Comparison of ENCODE assay signal across 9 cellular contexts in the genomic region with DNA sequence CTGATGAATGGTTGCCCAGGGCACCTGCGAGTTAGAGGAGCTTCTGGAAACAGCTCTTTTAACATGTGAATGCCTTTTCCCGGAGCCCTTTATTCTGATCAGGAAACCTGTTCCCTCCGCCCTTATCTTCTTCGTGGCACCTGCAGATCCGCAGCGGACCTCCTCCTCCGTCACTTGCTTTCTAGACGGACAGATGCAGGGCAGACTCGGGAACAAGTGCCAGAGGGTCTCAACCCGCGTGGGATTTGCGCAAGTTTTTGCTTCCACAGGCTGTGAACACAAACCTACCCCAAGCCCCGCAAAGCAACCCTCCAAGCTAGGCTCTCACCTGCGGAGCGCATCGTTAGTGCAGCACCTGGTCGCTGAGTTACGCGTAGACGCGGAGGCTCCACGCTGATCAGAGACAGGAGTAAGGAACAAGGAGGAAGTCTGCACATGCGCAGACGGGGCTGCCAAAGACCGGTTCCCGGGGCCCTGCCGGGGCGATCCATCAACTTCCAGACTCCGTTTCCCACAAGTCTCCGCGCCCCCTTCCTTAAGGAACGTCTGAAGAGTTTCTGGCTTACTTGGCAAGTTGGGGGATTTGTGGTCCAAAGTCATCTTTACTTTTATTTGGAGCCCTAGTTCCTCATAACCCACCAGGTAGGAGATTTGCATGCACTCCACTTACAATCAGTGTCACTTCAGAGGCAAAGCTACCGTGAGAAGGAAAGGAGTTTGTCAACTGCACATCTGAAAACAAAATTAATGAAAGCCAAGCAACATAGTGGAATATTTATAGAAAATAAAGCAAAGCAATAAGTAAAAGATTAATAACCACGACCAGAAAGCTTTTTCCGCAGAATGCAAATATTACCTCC. TPM values are rescaled to one million over a fixed set of nuclear protein-coding genes. Genes with fewer than 3 reads are reported as not detected.
A peak's percentile ranks its signal among the peaks of the same experiment; 100 is the strongest.
DNase-seq lines count a peak whose midpoint lies in the region; ATAC-seq, FAIRE-seq and TF ChIP-seq lines count a peak whose summit lies in the region.
"Had no signal": no experiment of that assay in that cellular context is flagged by ENCODE, and none has a peak within 500 bp of the region (broad histone marks: within the 10 kb centered on the region; RNA-seq: fewer than 3 reads in every experiment).

No MANE protein-coding gene starts in this region.

- peaks cover 0 to 10% (median 0%) of the 10 kb centered on the region in 7 donors for H3K4me1 Mint-ChIP-seq in naive thymus-derived CD4-positive, alpha-beta T cell

- H3K4me1 ChIP-seq in endothelial cell of umbilical vein (ENCODE audit: control insufficient read depth, extremely low read depth, insufficient read depth, low read length) = no peaks in the 10 kb centered on the region
- H3K4me1 ChIP-seq in naive thymus-derived CD4-positive, alpha-beta T cell (ENCODE audit: control insufficient read depth in 2 of 2, insufficient read depth in 2 of 2, low read length in 2 of 2) = no peaks in the 10 kb centered on the region

- no peak overlapping the region for H3K9ac ChIP-seq in endothelial cell of umbilical vein (replicated peaks; ENCODE audit: extremely low read depth, insufficient read depth, low read length)

- H3K27me3 ChIP-seq in endothelial cell of umbilical vein (ENCODE audit: control insufficient read depth in 2 of 2, insufficient read depth in 2 of 2, low read length in 2 of 2) = peaks cover 1 to 4% of the 10 kb centered on the region in 2 experiments
- H3K27me3 ChIP-seq in naive thymus-derived CD4-positive, alpha-beta T cell (ENCODE audit: control insufficient read depth in 2 of 2, insufficient read depth in 2 of 2, low read length in 2 of 2) = peaks cover 0 to 5% of the 10 kb centered on the region in 2 donors

- peaks cover 3 to 20% (median 8%) of the 10 kb centered on the region in 5 donors for H3K36me3 Mint-ChIP-seq in naive thymus-derived CD4-positive, alpha-beta T cell

- no peak for TF ChIP-seq POLR2A in endothelial cell of umbilical vein (IDR thresholded peaks at IDR 0.05; ENCODE audit: low read depth, low read length)

- no peaks in the 10 kb centered on the region for H3K9me3 ChIP-seq in endothelial cell of umbilical vein (replicated peaks; ENCODE audit: control insufficient read depth, insufficient read depth, low read length)
- H3K9me3 ChIP-seq in naive thymus-derived CD4-positive, alpha-beta T cell (ENCODE audit: control insufficient read depth in 2 of 3, low read length in 3 of 3) = peaks cover 0 to 18% (median 0%) of the 10 kb centered on the region in 3 experiments

- H3K27ac Mint-ChIP-seq in naive thymus-derived CD4-positive, alpha-beta T cell = no peak overlapping the region
- H3K27ac Mint-ChIP-seq: CD4-positive, alpha-beta T cell had no signal

- intact Hi-C loops in endothelial cell of umbilical vein (cut with micrococcal nuclease) = no loop called here
- intact Hi-C loops in naive thymus-derived CD4-positive, alpha-beta T cell (cut with micrococcal nuclease) = no loop called here

- peaks cover 12 to 33% (median 18%) of the 10 kb centered on the region in 11 donors for H3K9me3 Mint-ChIP-seq in naive thymus-derived CD4-positive, alpha-beta T cell

- peak overlapping the region in 7 of 10 donors; percentile 29 to 60 (median 47) for H3K4me3 Mint-ChIP-seq in naive thymus-derived CD4-positive, alpha-beta T cell
- H3K4me3 Mint-ChIP-seq: CD4-positive, alpha-beta T cell had no signal

- H3K4me2 ChIP-seq in endothelial cell of umbilical vein (ENCODE audit: insufficient read depth, low read length) = no peak overlapping the region

- ATAC-seq in naive thymus-derived CD4-positive, alpha-beta T cell = no peak
- ATAC-seq in HG02970 (IDR thresholded peaks at IDR 0.05; ENCODE audit: low FRiP score, unreplicated experiment) (no peak), HG02678 (IDR thresholded peaks at IDR 0.05; ENCODE audit: unreplicated experiment) (no peak)

- no peaks in the 10 kb centered on the region for H4K20me1 ChIP-seq in endothelial cell of umbilical vein (replicated peaks; ENCODE audit: control insufficient read depth, extremely low read depth, insufficient read depth, low read length)

- H3K27ac ChIP-seq in endothelial cell of umbilical vein (ENCODE audit: insufficient read depth, low read depth, low read length) = no peak overlapping the region
- H3K27ac ChIP-seq in naive thymus-derived CD4-positive, alpha-beta T cell (ENCODE audit: low read depth, low read length) = no peak overlapping the region

- BruUV-seq in endothelial cell of umbilical vein (replicated peaks; lab: Mats Ljungman, UMichigan) = no TSS peak

- DNase-seq in 8988T = peak; percentile 66
- DNase-seq in NCI-H146 (lab: John Stamatoyannopoulos, UW) = peak; percentile 65
- no peak for DNase-seq in endothelial cell of umbilical vein (ENCODE audit: low read depth, low spot score)
- peak in 1 of 9 donors; percentile 8 for DNase-seq in naive thymus-derived CD4-positive, alpha-beta T cell
- no peak for DNase-seq in cortex of kidney (lab: John Stamatoyannopoulos, UW)
- no peak for DNase-seq in T-helper 1 cell

- no peak overlapping the region for H3K4me3 ChIP-seq in endothelial cell of umbilical vein (replicated peaks in 1 of 3; ENCODE audit: insufficient read depth in 1 of 3, low read depth in 1 of 3, low read length in 3 of 3)
- no peak overlapping the region for H3K4me3 ChIP-seq in naive thymus-derived CD4-positive, alpha-beta T cell (ENCODE audit: low read length)

- no peak for FAIRE-seq in endothelial cell of umbilical vein (lab: Jason Lieb, UNC)

- POLR2A ChIA-PET in endothelial cell of umbilical vein (lab: Charles Lee) = no interaction called here
- POLR2A ChIA-PET in naive thymus-derived CD4-positive, alpha-beta T cell (lab: Charles Lee) = no interaction called here

- H3K27me3 Mint-ChIP-seq in naive thymus-derived CD4-positive, alpha-beta T cell = peaks cover 16 to 65% (median 51%) of the 10 kb centered on the region in 5 donors

- dilution Hi-C loops in endothelial cell of umbilical vein (cut with MboI; ENCODE audit: extremely low pct_ligation_motif_present, low sequenced_read_pairs) = no loop called here

- no peaks in the 10 kb centered on the region for H3K36me3 ChIP-seq in endothelial cell of umbilical vein (ENCODE audit: control insufficient read depth in 2 of 2, extremely low read depth in 1 of 2, insufficient read depth in 2 of 2, low read length in 2 of 2)
- no peaks in the 10 kb centered on the region for H3K36me3 ChIP-seq in naive thymus-derived CD4-positive, alpha-beta T cell (ENCODE audit: control insufficient read depth in 2 of 3, insufficient read depth in 3 of 3, low read length in 3 of 3)

- TF ChIP-seq CTCF in endothelial cell of umbilical vein (IDR thresholded peaks at IDR 0.05; ENCODE audit: extremely low read depth in 1 of 2, insufficient read depth in 1 of 2, low read depth in 1 of 2, low read length in 2 of 2) = no peak

- H3K79me2 ChIP-seq in endothelial cell of umbilical vein (ENCODE audit: control insufficient read depth, insufficient read depth, low read length) = no peaks in the 10 kb centered on the region

- no peaks in the 10 kb centered on the region for H3K9me1 ChIP-seq in endothelial cell of umbilical vein (replicated peaks; ENCODE audit: control insufficient read depth, extremely low read depth, insufficient read depth, low read length)

- peak overlapping the region; percentile 41 for H2AFZ ChIP-seq in endothelial cell of umbilical vein (ENCODE audit: low read depth, low read length)

- CTCF ChIA-PET in endothelial cell of umbilical vein (lab: Charles Lee) = no interaction called here
- CTCF ChIA-PET in naive thymus-derived CD4-positive, alpha-beta T cell (lab: Charles Lee) = no interaction called here

TF ChIP-seq in endothelial cell of umbilical vein, 7 proteins besides CTCF, POLR2A, EP300 and RAD21:
- TF ChIP-seq JUN (IDR thresholded peaks at IDR 0.05; ENCODE audit: borderline replicate concordance, insufficient read depth, insufficient read length, low read depth) (no peak), MYC (IDR thresholded peaks at IDR 0.05; ENCODE audit: low read depth, low read length) (no peak), EZH2 (IDR thresholded peaks at IDR 0.05; ENCODE audit: borderline replicate concordance, low read depth, low read length, severe bottlenecking) (no peak), POLR2AphosphoS5 (IDR thresholded peaks at IDR 0.05; ENCODE audit: insufficient read depth, low read depth, low read length) (no peak), FOS (IDR thresholded peaks at IDR 0.05; ENCODE audit: borderline replicate concordance, insufficient read depth, low read length) (no peak), GATA2 (IDR thresholded peaks at IDR 0.05; ENCODE audit: insufficient read depth, insufficient read length, low read depth, low read length) (no peak)
- TF ChIP-seq, protein P1, sequence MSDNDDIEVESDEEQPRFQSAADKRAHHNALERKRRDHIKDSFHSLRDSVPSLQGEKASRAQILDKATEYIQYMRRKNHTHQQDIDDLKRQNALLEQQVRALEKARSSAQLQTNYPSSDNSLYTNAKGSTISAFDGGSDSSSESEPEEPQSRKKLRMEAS (IDR thresholded peaks at IDR 0.05; ENCODE audit: insufficient read depth, insufficient read length) = no peak

RNA-seq across cellular contexts. Expression of a gene that starts 52.7 kb away (rescaled TPM):
- total RNA-seq in endothelial cell of umbilical vein = 42.1 and 43.5 TPM in 2 replicates
- polyA plus RNA-seq in endothelial cell of umbilical vein = 35.1 and 38.0 TPM in 2 replicates
- 28.6 and 33.9 TPM in 2 replicates for polyA plus RNA-seq in endothelial cell of umbilical vein (2011; cell fraction: cytosol; rRNA removed)
- 51.3 and 64.4 TPM in 2 replicates for polyA plus RNA-seq in endothelial cell of umbilical vein (2011; cell fraction: nucleus; rRNA removed)
- 30.6 and 31.2 TPM in 2 replicates for polyA plus RNA-seq in endothelial cell of umbilical vein (2012)
- 51.8 and 74.7 TPM in 2 replicates for polyA minus RNA-seq in endothelial cell of umbilical vein
- polyA minus RNA-seq in endothelial cell of umbilical vein (2011; cell fraction: cytosol; rRNA and poly(A)+ RNA removed) = 13.0 TPM
- 18.6 and 30.7 TPM in 2 replicates for polyA minus RNA-seq in endothelial cell of umbilical vein (2011; cell fraction: nucleus; rRNA and poly(A)+ RNA removed)
- 100 to 1,000 TPM in 1 of 5 experiments, 10 to 100 TPM in 4; 50.8 to 104 (median 52.3) TPM for total RNA-seq in naive thymus-derived CD4-positive, alpha-beta T cell
- polyA plus RNA-seq in naive thymus-derived CD4-positive, alpha-beta T cell = 10 to 100 TPM; 35.6 to 67.4 TPM

RNA-seq across cellular contexts. Expression of a gene that starts 54.2 kb away (rescaled TPM):
- 0.30 and 1.6 TPM in 2 replicates for total RNA-seq in endothelial cell of umbilical vein
- polyA plus RNA-seq in endothelial cell of umbilical vein = 0.03 and 0.08 TPM in 2 replicates
- polyA plus RNA-seq in endothelial cell of umbilical vein (2011; cell fraction: cytosol; rRNA removed) = 0.03 and 0.04 TPM in 2 replicates
- 0.69 and 0.75 TPM in 2 replicates for polyA plus RNA-seq in endothelial cell of umbilical vein (2011; cell fraction: nucleus; rRNA removed)
- polyA plus RNA-seq in endothelial cell of umbilical vein (2012) = 0.13 and 0.25 TPM in 2 replicates
- polyA minus RNA-seq in endothelial cell of umbilical vein = 0.13 TPM in 1 of 2 replicates, not detected in the other
- not detected for polyA minus RNA-seq in endothelial cell of umbilical vein (2011; cell fraction: cytosol; rRNA and poly(A)+ RNA removed)
- polyA minus RNA-seq in endothelial cell of umbilical vein (2011; cell fraction: nucleus; rRNA and poly(A)+ RNA removed) = 0.19 and 0.24 TPM in 2 replicates
- 1 to 10 TPM in 1 of 5 experiments, under 1 TPM in 2, not detected in 2; 0.50 to 1.7 (median 0.71) TPM for total RNA-seq in naive thymus-derived CD4-positive, alpha-beta T cell
- not detected for polyA plus RNA-seq in naive thymus-derived CD4-positive, alpha-beta T cell

Comparison
In these comparisons a context has a peak if more than half of its experiments do, and no peak if none do; other contexts are left out.
1. DNase-seq: peak in 8988T (single experiment) and NCI-H146 (single experiment); none in endothelial cell of umbilical vein (single experiment), cortex of kidney (single experiment) and T-helper 1 cell (0 of 5).